2 cellular contexts compared by ENCODE assay signal in the genomic region with DNA sequence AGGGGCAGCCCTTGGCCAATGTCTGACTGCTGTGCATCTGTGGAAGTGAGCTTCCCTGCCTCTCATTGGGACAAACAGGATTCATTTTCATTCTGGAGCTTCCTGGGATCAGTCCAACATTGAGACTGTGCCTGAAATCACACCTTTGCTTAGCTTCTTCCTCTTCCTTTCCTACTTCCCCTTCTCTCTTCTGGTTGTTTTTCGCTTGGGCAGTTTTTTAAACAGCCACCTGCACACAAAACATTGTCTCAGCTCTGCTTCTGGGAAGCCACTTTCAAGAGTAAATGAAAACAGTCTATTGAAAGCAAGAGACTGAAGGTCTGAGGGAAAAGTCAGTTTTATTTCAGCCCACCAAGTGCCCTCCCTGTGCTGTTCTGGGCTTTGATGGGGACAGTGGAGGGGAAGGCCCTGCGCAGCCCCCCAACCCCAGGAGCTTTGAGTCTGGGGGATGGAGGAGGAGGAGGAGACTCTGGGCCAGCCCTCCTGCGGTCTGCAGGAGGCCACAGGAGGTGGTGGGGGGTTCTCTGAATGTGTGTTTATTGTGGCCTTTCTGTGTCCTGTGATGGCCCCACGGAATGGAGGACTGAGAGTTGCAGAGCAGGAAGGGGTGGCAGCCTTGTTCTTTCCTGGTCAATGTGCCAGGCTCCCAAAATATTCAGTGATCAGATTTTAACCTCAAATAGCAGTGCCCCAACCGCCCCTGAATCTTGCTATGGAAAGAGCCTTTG.
TF ChIP-seq lines count a peak whose summit lies in the region.

No MANE protein-coding gene starts in this region.

TF ChIP-seq in GM12891, 5 proteins besides CTCF, POLR2A, EP300 and RAD21:
- no peak for TF ChIP-seq TAF1 (IDR thresholded peaks at IDR 0.05; ENCODE audit: low read depth, low read length)
- TF ChIP-seq SPI1 (IDR thresholded peaks at IDR 0.05; ENCODE audit: low read depth, low read length), result peak; percentile 80

TF ChIP-seq in GM12878, 131 proteins besides CTCF, POLR2A, EP300 and RAD21:
- peak; percentile 66 for TF ChIP-seq SPI1 (IDR thresholded peaks at IDR 0.05; ENCODE audit: borderline replicate concordance, insufficient read depth, low read depth, low read length)
- TF ChIP-seq PAX5 (IDR thresholded peaks at IDR 0.05; ENCODE audit: borderline replicate concordance, low read depth, low read length), result peak; percentile 34; the same call in 1 of the 2 replicates
- TF ChIP-seq ATF7 (IDR thresholded peaks at IDR 0.05; ENCODE audit: low read depth), result no peak
- TF ChIP-seq, protein P1, sequence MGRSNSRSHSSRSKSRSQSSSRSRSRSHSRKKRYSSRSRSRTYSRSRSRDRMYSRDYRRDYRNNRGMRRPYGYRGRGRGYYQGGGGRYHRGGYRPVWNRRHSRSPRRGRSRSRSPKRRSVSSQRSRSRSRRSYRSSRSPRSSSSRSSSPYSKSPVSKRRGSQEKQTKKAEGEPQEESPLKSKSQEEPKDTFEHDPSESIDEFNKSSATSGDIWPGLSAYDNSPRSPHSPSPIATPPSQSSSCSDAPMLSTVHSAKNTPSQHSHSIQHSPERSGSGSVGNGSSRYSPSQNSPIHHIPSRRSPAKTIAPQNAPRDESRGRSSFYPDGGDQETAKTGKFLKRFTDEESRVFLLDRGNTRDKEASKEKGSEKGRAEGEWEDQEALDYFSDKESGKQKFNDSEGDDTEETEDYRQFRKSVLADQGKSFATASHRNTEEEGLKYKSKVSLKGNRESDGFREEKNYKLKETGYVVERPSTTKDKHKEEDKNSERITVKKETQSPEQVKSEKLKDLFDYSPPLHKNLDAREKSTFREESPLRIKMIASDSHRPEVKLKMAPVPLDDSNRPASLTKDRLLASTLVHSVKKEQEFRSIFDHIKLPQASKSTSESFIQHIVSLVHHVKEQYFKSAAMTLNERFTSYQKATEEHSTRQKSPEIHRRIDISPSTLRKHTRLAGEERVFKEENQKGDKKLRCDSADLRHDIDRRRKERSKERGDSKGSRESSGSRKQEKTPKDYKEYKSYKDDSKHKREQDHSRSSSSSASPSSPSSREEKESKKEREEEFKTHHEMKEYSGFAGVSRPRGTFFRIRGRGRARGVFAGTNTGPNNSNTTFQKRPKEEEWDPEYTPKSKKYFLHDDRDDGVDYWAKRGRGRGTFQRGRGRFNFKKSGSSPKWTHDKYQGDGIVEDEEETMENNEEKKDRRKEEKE (IDR thresholded peaks at IDR 0.05), result no peak
- TF ChIP-seq ETV6 (conservative IDR thresholded peaks at IDR 0.05 in 1 of 2, IDR thresholded peaks at IDR 0.05 in 1 of 2; ENCODE audit: borderline replicate concordance in 1 of 2, low read depth in 1 of 2), result peak in 1 of 2 experiments; percentile 34; a peak in 1 of 4 replicates
- TF ChIP-seq, protein P2, sequence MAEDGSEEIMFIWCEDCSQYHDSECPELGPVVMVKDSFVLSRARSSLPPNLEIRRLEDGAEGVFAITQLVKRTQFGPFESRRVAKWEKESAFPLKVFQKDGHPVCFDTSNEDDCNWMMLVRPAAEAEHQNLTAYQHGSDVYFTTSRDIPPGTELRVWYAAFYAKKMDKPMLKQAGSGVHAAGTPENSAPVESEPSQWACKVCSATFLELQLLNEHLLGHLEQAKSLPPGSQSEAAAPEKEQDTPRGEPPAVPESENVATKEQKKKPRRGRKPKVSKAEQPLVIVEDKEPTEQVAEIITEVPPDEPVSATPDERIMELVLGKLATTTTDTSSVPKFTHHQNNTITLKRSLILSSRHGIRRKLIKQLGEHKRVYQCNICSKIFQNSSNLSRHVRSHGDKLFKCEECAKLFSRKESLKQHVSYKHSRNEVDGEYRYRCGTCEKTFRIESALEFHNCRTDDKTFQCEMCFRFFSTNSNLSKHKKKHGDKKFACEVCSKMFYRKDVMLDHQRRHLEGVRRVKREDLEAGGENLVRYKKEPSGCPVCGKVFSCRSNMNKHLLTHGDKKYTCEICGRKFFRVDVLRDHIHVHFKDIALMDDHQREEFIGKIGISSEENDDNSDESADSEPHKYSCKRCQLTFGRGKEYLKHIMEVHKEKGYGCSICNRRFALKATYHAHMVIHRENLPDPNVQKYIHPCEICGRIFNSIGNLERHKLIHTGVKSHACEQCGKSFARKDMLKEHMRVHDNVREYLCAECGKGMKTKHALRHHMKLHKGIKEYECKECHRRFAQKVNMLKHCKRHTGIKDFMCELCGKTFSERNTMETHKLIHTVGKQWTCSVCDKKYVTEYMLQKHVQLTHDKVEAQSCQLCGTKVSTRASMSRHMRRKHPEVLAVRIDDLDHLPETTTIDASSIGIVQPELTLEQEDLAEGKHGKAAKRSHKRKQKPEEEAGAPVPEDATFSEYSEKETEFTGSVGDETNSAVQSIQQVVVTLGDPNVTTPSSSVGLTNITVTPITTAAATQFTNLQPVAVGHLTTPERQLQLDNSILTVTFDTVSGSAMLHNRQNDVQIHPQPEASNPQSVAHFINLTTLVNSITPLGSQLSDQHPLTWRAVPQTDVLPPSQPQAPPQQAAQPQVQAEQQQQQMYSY (CRISPR knock-in tag; IDR thresholded peaks at IDR 0.05), result no peak
- TF ChIP-seq IKZF1 (conservative IDR thresholded peaks at IDR 0.05), result peak; percentile 46; the same call in 1 of the 2 replicates
